23 cellular contexts compared by ENCODE assay signal in the genomic region with DNA sequence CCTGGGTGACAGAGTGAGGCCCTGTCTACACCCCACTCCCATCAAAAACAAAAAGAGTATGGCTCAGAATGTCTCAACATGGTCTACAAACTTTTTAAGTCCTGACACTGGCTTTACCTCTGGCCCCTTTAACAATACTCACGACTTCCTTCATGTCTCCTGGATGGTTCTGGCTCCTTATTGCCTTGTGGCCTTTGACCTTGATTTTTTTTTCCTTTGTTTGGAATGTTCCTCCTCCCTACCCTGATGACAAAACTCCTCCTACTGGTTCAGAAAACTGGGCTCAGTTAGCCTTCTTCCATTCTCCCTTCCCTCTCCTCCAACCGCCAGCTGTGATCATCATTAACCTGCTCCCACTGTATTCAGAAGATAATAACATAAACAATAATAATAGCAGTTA. TPM values are rescaled to one million over a fixed set of nuclear protein-coding genes. Genes with fewer than 3 reads are reported as not detected.
DNase-seq lines count a peak whose midpoint lies in the region; ATAC-seq and TF ChIP-seq lines count a peak whose summit lies in the region.
"Had no signal": no experiment of that assay in that cellular context is flagged by ENCODE, and none has a peak within 500 bp of the region (broad histone marks: within the 10 kb centered on the region; RNA-seq: fewer than 3 reads in every experiment).

No MANE protein-coding gene starts in this region.

- CTCF ChIA-PET in Calu3 (lab: Charles Lee), result no interaction called here

- H3K9me3 ChIP-seq in body of pancreas (no peaks in the 10 kb centered on the region), mucosa of rectum (ENCODE audit: control insufficient read depth in 2 of 2, low read length in 2 of 2) (no peaks in the 10 kb centered on the region)
- H3K9me3 ChIP-seq: BLaER1 had no signal

- DNase-seq in Calu3 (no peak), body of pancreas (no peak), AG20443 (ENCODE audit: low spot score) (no peak)
- DNase-seq: CD4-positive, alpha-beta T cell; COR-L47; GF-D8; KBM-7; NCI-H1092 treated with DMSO at 0.1 percent for 48 hours; NCI-H1436 treated with DMSO at 0.1 percent for 48 hours; NCI-H1930; NCI-H2227 treated with DMSO at 0.1 percent for 48 hours; NCI-H510A; NCI-H748 treated with DMSO at 0.1 percent for 48 hours; NK-92 treated with Interleukin-12 subunit alpha and Interleukin-12 subunit beta, amount 100 ng/mL, for 24 hours; SHP77 treated with DMSO at 0.1 percent for 48 hours had no signal

- peak overlapping the region; percentile 10 for H3K27ac Mint-ChIP-seq in Calu3 (ENCODE audit: unreplicated experiment)
- H3K27ac Mint-ChIP-seq: CD4-positive, alpha-beta T cell had no signal

- 14 to 31% methylated on average over 2 of the region's 2 CpGs for WGBS in body of pancreas, 2 donors

- H3K4me1 ChIP-seq in body of pancreas (peaks cover 48% of the 10 kb centered on the region), mucosa of rectum (ENCODE audit: control insufficient read depth in 2 of 2, insufficient read depth in 2 of 2, low read length in 2 of 2) (peaks cover 14 to 30% of the 10 kb centered on the region in 2 donors)
- H3K4me1 ChIP-seq: BLaER1 had no signal

- TF ChIP-seq POLR2A in body of pancreas (IDR thresholded peaks at IDR 0.05), result no peak

- H3K4me3 Mint-ChIP-seq in Calu3 (ENCODE audit: low read depth, unreplicated experiment), result no peak overlapping the region
- H3K4me3 Mint-ChIP-seq: CD4-positive, alpha-beta T cell had no signal

- intact Hi-C loops in Calu3 (cut with micrococcal nuclease; ENCODE audit: unreplicated experiment), result no loop called here
- intact Hi-C loops in body of pancreas (cut with DNase I), result no loop called here

- peaks cover 10% of the 10 kb centered on the region for H3K36me3 Mint-ChIP-seq in Calu3 (ENCODE audit: insufficient read depth, unreplicated experiment)

- no peaks in the 10 kb centered on the region for H3K36me3 ChIP-seq in body of pancreas (replicated peaks in 1 of 2; ENCODE audit: insufficient read depth in 1 of 2, low read depth in 2 of 2)
- H3K36me3 ChIP-seq in mucosa of rectum (ENCODE audit: control insufficient read depth in 2 of 2, insufficient read depth in 2 of 2, low read length in 2 of 2), result no peaks in the 10 kb centered on the region
- H3K36me3 ChIP-seq: BLaER1 had no signal

- no peak for TF ChIP-seq CTCF in 22Rv1 (IDR thresholded peaks at IDR 0.05)
- no peak for TF ChIP-seq CTCF in Calu3 (IDR thresholded peaks at IDR 0.05; ENCODE audit: unreplicated experiment)
- TF ChIP-seq CTCF in body of pancreas (IDR thresholded peaks at IDR 0.05), result no peak

- H3K27ac ChIP-seq in 22Rv1, result peak overlapping the region; percentile 95
- peak overlapping the region in 3 of 4 donors; percentile 57 to 85 (median 71) for H3K27ac ChIP-seq in body of pancreas
- H3K27ac ChIP-seq in mucosa of rectum (ENCODE audit: low read depth in 2 of 2, low read length in 2 of 2), result peak overlapping the region; percentile 22 to 40
- H3K27ac ChIP-seq: BLaER1, RWPE1, SK-N-MC had no signal

- ATAC-seq in body of pancreas (no peak), HG03378 (IDR thresholded peaks at IDR 0.05; ENCODE audit: unreplicated experiment) (no peak), GM18858 (IDR thresholded peaks at IDR 0.05; ENCODE audit: unreplicated experiment) (no peak), GM18873 (IDR thresholded peaks at IDR 0.05; ENCODE audit: low FRiP score, unreplicated experiment) (no peak)

- no peaks in the 10 kb centered on the region for H3K27me3 Mint-ChIP-seq in Calu3 (ENCODE audit: unreplicated experiment)
- H3K27me3 Mint-ChIP-seq: CD4-positive, alpha-beta T cell had no signal

- no TSS peak for BruUV-seq in Calu3 (replicated peaks; lab: Mats Ljungman, UMichigan)

- H3K4me3 ChIP-seq in body of pancreas (no peak overlapping the region), mucosa of rectum (ENCODE audit: low read length in 2 of 2) (no peak overlapping the region)
- H3K4me3 ChIP-seq: BLaER1, SK-N-MC had no signal

- H3K9me3 Mint-ChIP-seq in Calu3 (ENCODE audit: low read depth, unreplicated experiment), result no peaks in the 10 kb centered on the region
- H3K9me3 Mint-ChIP-seq: CD4-positive, alpha-beta T cell had no signal

- no peak overlapping the region for H3K9ac ChIP-seq in mucosa of rectum (ENCODE audit: low read depth in 1 of 2, low read length in 2 of 2)
- H3K9ac ChIP-seq: BLaER1 had no signal

- H3K27me3 ChIP-seq in body of pancreas, result no peaks in the 10 kb centered on the region
- no peaks in the 10 kb centered on the region for H3K27me3 ChIP-seq in mucosa of rectum (ENCODE audit: control insufficient read depth in 2 of 2, insufficient read depth in 2 of 2, low read length in 2 of 2)
- H3K27me3 ChIP-seq: BLaER1 had no signal

- H3K4me1 Mint-ChIP-seq in Calu3 (ENCODE audit: low read depth, unreplicated experiment), result peaks cover 38% of the 10 kb centered on the region

RNA-seq across cellular contexts. Expression of gene SOAT1, which starts 4.6 kb away (rescaled TPM):
- 134 and 190 TPM in 2 replicates for total RNA-seq in Calu3 (2022)
- total RNA-seq in body of pancreas, result 10 to 100 TPM; 19.1 to 25.4 TPM

RNA-seq across cellular contexts. Expression of gene ABL2, which starts 59.5 kb away (rescaled TPM):
- total RNA-seq in Calu3 (2022) (38.8 and 47.8 TPM in 2 replicates), body of pancreas (10 to 100 TPM; 10.1 to 12.5 TPM)

Comparison
In these comparisons a context has a peak if more than half of its experiments do, and no peak if none do; other contexts are left out.
1. H3K27ac ChIP-seq: peak in every context shown above with its lines; median percentile 95 in 22Rv1; 71 in body of pancreas; 31 in mucosa of rectum.